In the genomic region with DNA sequence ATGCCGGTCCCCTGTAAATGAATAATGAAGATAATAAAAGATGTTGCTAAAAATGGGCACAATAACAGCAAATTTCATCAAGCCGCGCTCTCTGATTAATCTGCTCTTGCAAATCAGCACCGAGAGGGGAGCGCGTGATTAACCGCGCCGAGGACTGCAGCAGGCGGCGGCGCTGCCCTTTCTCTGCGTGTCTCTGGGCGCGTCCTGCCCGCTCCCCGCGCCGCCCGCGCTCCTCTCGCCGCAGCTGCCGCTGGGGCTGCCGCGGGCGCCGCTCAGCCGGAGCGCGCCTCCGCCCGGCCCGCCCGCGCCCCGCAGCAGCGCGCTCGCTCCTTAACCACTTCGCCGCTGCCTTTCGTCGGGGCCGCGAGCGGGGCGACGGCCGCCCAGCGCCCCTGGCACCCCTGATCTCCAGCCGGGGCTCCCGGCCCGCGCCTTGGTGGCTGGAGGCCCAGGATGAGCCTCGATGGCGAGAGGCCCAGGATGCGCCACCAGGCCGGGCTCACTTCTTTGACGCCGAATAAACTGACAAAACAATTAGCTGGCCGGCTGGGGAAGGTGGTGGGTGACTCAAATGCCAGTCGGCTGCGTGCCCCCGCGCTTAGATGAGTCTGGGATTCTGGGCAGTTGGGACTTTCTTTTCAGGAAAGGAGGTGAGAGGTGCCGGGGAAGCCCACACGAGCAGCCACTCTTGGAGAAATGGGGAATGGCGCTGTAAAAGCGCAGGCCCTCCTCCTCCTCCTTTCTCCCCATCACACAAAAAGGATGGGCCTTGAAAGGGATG, we compare ENCODE assay signal across 8 cellular contexts.
DNase-seq lines count a peak whose midpoint lies in the region; ATAC-seq, FAIRE-seq and TF ChIP-seq lines count a peak whose summit lies in the region.

No MANE protein-coding gene starts in this region.

- H3K4me3 ChIP-seq in AG04449 (ENCODE audit: low read depth, low read length) (peak overlapping the region; percentile 51), subcutaneous abdominal adipose tissue (ENCODE audit: low read depth in 1 of 5, low read length in 5 of 5) (peak overlapping the region; percentile 15 to 64 (median 54))

- H3K27me3 ChIP-seq in layer of hippocampus (ENCODE audit: control insufficient read depth, insufficient read depth, low read length) = no peaks in the 10 kb centered on the region
- H3K27me3 ChIP-seq in subcutaneous abdominal adipose tissue (ENCODE audit: control insufficient read depth in 5 of 5, insufficient read depth in 4 of 5, low read length in 5 of 5) = peaks cover 0 to 2% (median 0%) of the 10 kb centered on the region in 5 donors

- FAIRE-seq in RCC 7860 (lab: Jason Lieb, UNC) = no peak

- H3K27ac Mint-ChIP-seq in chondrocyte (ENCODE audit: unreplicated experiment) = no peak overlapping the region

- TF ChIP-seq CTCF in AG04449 (IDR thresholded peaks at IDR 0.05; ENCODE audit: insufficient read depth, low read length, missing control alignments) (no peak), LNCAP (IDR thresholded peaks at IDR 0.05) (peak; percentile 12; the same call in 1 of the 2 replicates), chondrocyte (IDR thresholded peaks at IDR 0.05) (no peak)

- H3K4me1 ChIP-seq in subcutaneous abdominal adipose tissue (ENCODE audit: control insufficient read depth in 5 of 5, insufficient read depth in 5 of 5, low read length in 5 of 5) = peaks cover 0 to 9% (median 6%) of the 10 kb centered on the region in 5 donors

- no peaks in the 10 kb centered on the region for H3K36me3 Mint-ChIP-seq in chondrocyte (ENCODE audit: low read depth)

- H3K4me3 Mint-ChIP-seq in chondrocyte (ENCODE audit: unreplicated experiment) = peak overlapping the region; percentile 63

- no peaks in the 10 kb centered on the region for H3K9me3 Mint-ChIP-seq in chondrocyte (ENCODE audit: low read depth)

- no peak for ATAC-seq in GM19467 (IDR thresholded peaks at IDR 0.05; ENCODE audit: unreplicated experiment)
- ATAC-seq in GM21576 (IDR thresholded peaks at IDR 0.05; ENCODE audit: unreplicated experiment) = no peak

- DNase-seq in AG04449 (ENCODE audit: low read depth, low spot score) (no peak), chondrocyte (ENCODE audit: low spot score) (peak; percentile 71), RCC 7860 (ENCODE audit: low spot score) (no peak)

- peak overlapping the region; percentile 86 for H3K27ac ChIP-seq in layer of hippocampus (ENCODE audit: low read depth, low read length)
- H3K27ac ChIP-seq in subcutaneous abdominal adipose tissue (ENCODE audit: low read depth, low read length) = peak overlapping the region; percentile 70

- H3K27me3 Mint-ChIP-seq in chondrocyte (ENCODE audit: low read depth) = peaks cover 38% of the 10 kb centered on the region

- no peaks in the 10 kb centered on the region for H3K9me3 ChIP-seq in subcutaneous abdominal adipose tissue (ENCODE audit: control insufficient read depth in 5 of 5, low read length in 5 of 5)

- no peaks in the 10 kb centered on the region for H3K36me3 ChIP-seq in subcutaneous abdominal adipose tissue (ENCODE audit: control insufficient read depth in 5 of 5, insufficient read depth in 5 of 5, low read length in 5 of 5)

- CTCF ChIA-PET in AG04449 (lab: Yijun Ruan, JAX) = interaction anchor here (1.2 kb wide), 1 partner anchor 10 kb away, joined by 3 read pairs; no protein-coding TSS in a partner anchor

- H3K9ac ChIP-seq in subcutaneous abdominal adipose tissue (ENCODE audit: low read length in 5 of 5) = no peak overlapping the region

- POLR2A ChIA-PET in AG04449 (lab: Yijun Ruan, JAX) = no interaction called here

- no peaks in the 10 kb centered on the region for H3K4me1 Mint-ChIP-seq in chondrocyte (ENCODE audit: low read depth)
